In genomic region chr4:21366312-21366711, GRCh38 we compare ENCODE assay signal across 24 cellular contexts.
"Had no signal": no experiment of that assay in that cellular context is flagged by ENCODE, and none has a peak within 500 bp of the region (broad histone marks: within the 10 kb centered on the region; RNA-seq: fewer than 3 reads in every experiment).

No MANE protein-coding gene starts in this region.

- H3K4me1 ChIP-seq: esophagus squamous epithelium, left lung, right atrium auricular region, tibial nerve, uterus had no signal

- H3K27me3 ChIP-seq: esophagus squamous epithelium, neutrophil, right atrium auricular region, tibial nerve, uterus had no signal

- H3K9me3 Mint-ChIP-seq: brain had no signal

- H3K27ac ChIP-seq: esophagus squamous epithelium, left lung, neutrophil, right atrium auricular region, skin epidermis, tibial nerve, uterus had no signal

- DNase-seq: activated CD4-positive, alpha-beta memory T cell treated with anti-CD3 and anti-CD28 coated beads, Interleukin-2, amount 10 ng/mL, durations not matched to agents 7 days and 5 days; activated CD4-positive, alpha-beta T cell treated with anti-CD3 and anti-CD28 coated beads for 4 hours; activated CD8-positive, alpha-beta memory T cell treated with anti-CD3 and anti-CD28 coated beads, Interleukin-2, amount 50 U/mL, for 4 hours; activated gamma-delta T cell treated with Interleukin-2 at 50 U/mL for 16 hours; activated T-cell treated with anti-CD3 and anti-CD28 coated beads, Interleukin-2, amount 50 U/mL, for 48 hours; amniotic stem cell; cortex of kidney; effector CD4-positive, alpha-beta T cell; esophagus squamous epithelium; hippocampal formation; left lung; naive thymus-derived CD8-positive, alpha-beta T cell; stimulated activated CD4-positive, alpha-beta T cell treated with anti-CD3 and anti-CD28 coated beads, Interleukin-15, amount 100 ng/mL, for 24 hours; stimulated activated CD4-positive, alpha-beta T cell treated with anti-CD3 and anti-CD28 coated beads, Interleukin-4, amount 100 ng/mL, for 1 hour; stimulated activated naive CD4-positive, alpha-beta T cell; T-helper 17 cell; uterus had no signal

- H3K4me3 ChIP-seq: esophagus squamous epithelium, left lung, right atrium auricular region, skin epidermis, tibial nerve, uterus had no signal

- ATAC-seq: left lung; naive thymus-derived CD8-positive, alpha-beta T cell; T-helper 17 cell had no signal

- H3K4me1 Mint-ChIP-seq: activated CD4-positive, alpha-beta memory T cell treated with anti-CD3 and anti-CD28 coated beads, Interleukin-2, amount 10 ng/mL, durations not matched to agents 7 days and 5 days; brain; central memory CD8-positive, alpha-beta T cell; naive thymus-derived CD8-positive, alpha-beta T cell; T-helper 17 cell had no signal

- H3K9me3 ChIP-seq: esophagus squamous epithelium, left lung, neutrophil, right atrium auricular region, tibial nerve, uterus had no signal

- H3K27ac Mint-ChIP-seq: activated CD4-positive, alpha-beta memory T cell treated with anti-CD3 and anti-CD28 coated beads, Interleukin-2, amount 10 ng/mL, durations not matched to agents 7 days and 5 days; activated naive CD8-positive, alpha-beta T cell; brain; naive thymus-derived CD8-positive, alpha-beta T cell; T-helper 17 cell had no signal

- H3K27me3 Mint-ChIP-seq: activated CD4-positive, alpha-beta memory T cell treated with anti-CD3 and anti-CD28 coated beads, Interleukin-2, amount 10 ng/mL, durations not matched to agents 7 days and 5 days; activated naive CD8-positive, alpha-beta T cell; central memory CD8-positive, alpha-beta T cell; T-helper 17 cell had no signal

- H3K4me3 Mint-ChIP-seq: activated CD4-positive, alpha-beta memory T cell treated with anti-CD3 and anti-CD28 coated beads, Interleukin-2, amount 10 ng/mL, durations not matched to agents 7 days and 5 days; activated naive CD8-positive, alpha-beta T cell; brain; central memory CD8-positive, alpha-beta T cell; naive thymus-derived CD8-positive, alpha-beta T cell; T-helper 17 cell had no signal

- H3K36me3 ChIP-seq: esophagus squamous epithelium, left lung, neutrophil, right atrium auricular region, tibial nerve, uterus had no signal

- H3K36me3 Mint-ChIP-seq: activated naive CD8-positive, alpha-beta T cell; brain had no signal
